In genomic region chrX:130082244-130083106, GRCh38 we compare ENCODE assay signal across 9 cellular contexts. TPM values are rescaled to one million over a fixed set of nuclear protein-coding genes. Genes with fewer than 3 reads are reported as not detected.
DNase-seq lines count a peak whose midpoint lies in the region; ATAC-seq, FAIRE-seq and TF ChIP-seq lines count a peak whose summit lies in the region.
"Had no signal": no experiment of that assay in that cellular context is flagged by ENCODE, and none has a peak within 500 bp of the region (broad histone marks: within the 10 kb centered on the region; RNA-seq: fewer than 3 reads in every experiment).

No MANE protein-coding gene starts in this region.

- TF ChIP-seq CTCF in kidney (IDR thresholded peaks at IDR 0.05; ENCODE audit: borderline replicate concordance, extremely low read depth, insufficient read depth) = no peak

- no peak overlapping the region for H3K4me3 ChIP-seq in kidney (ENCODE audit: low read length in 2 of 2)

- no peaks in the 10 kb centered on the region for H3K27me3 Mint-ChIP-seq in activated T-cell treated with anti-CD3 and anti-CD28 coated beads, Interleukin-2, amount 50 U/mL, for 4 hours (ENCODE audit: low read depth)

- peaks cover 0 to 10% of the 10 kb centered on the region in 2 donors for H3K4me1 ChIP-seq in kidney (ENCODE audit: control insufficient read depth in 1 of 2, insufficient read depth in 1 of 2, low read depth in 1 of 2, low read length in 2 of 2)

- H3K4me3 Mint-ChIP-seq in activated T-cell treated with anti-CD3 and anti-CD28 coated beads, Interleukin-2, amount 50 U/mL, for 4 hours = peak overlapping the region; percentile 71

- intact Hi-C loops in kidney (cut with DNase I) = no loop called here

- H3K36me3 ChIP-seq in kidney (ENCODE audit: control insufficient read depth in 1 of 2, insufficient read depth in 2 of 2, low read length in 2 of 2) = no peaks in the 10 kb centered on the region

- H3K9ac ChIP-seq in kidney (ENCODE audit: low read length in 2 of 2) = no peak overlapping the region

- H3K4me1 Mint-ChIP-seq in activated T-cell treated with anti-CD3 and anti-CD28 coated beads, Interleukin-2, amount 50 U/mL, for 4 hours (ENCODE audit: low read depth) = peaks cover 68% of the 10 kb centered on the region

- peak overlapping the region in 1 of 2 donors; percentile 48 for H3K27ac ChIP-seq in kidney (ENCODE audit: low read depth in 2 of 2, low read length in 2 of 2)

- H3K36me3 Mint-ChIP-seq in activated T-cell treated with anti-CD3 and anti-CD28 coated beads, Interleukin-2, amount 50 U/mL, for 4 hours (ENCODE audit: insufficient read depth) = no peaks in the 10 kb centered on the region

- peak; percentile 52 for ATAC-seq in GM21737 (IDR thresholded peaks at IDR 0.05; ENCODE audit: unreplicated experiment)
- ATAC-seq in activated T-cell treated with anti-CD3 and anti-CD28 coated beads, Interleukin-2, amount 50 U/mL, for 4 hours = peak; percentile 76 to 79

- H3K9me3 ChIP-seq in kidney (ENCODE audit: control insufficient read depth in 1 of 2, low read length in 2 of 2) = no peaks in the 10 kb centered on the region

- DNase-seq in GM03348 (ENCODE audit: low spot score) (peak; percentile 31), NAMALWA (ENCODE audit: low spot score) (peak; percentile 79), kidney (peak; percentile 87), urothelium cell line (ENCODE audit: low spot score) (no peak), NCI-H2196 (lab: John Stamatoyannopoulos, UW; ENCODE audit: unreplicated experiment) (no peak)
- DNase-seq in activated T-cell treated with anti-CD3 and anti-CD28 coated beads, Interleukin-2, amount 50 U/mL, for 4 hours = peak; percentile 65
- peak; percentile 33 to 46 for DNase-seq in stimulated activated CD8-positive, alpha-beta memory T cell treated with anti-CD3 and anti-CD28 coated beads, Interleukin-2, amount 100 ng/mL, for 1 hour (ENCODE audit: low read depth in 2 of 2)

- FAIRE-seq in kidney (lab: Jason Lieb, UNC) (no peak), urothelium cell line (lab: Jason Lieb, UNC) (no peak)
- FAIRE-seq: islet of Langerhans had no signal

- no peaks in the 10 kb centered on the region for H3K9me3 Mint-ChIP-seq in activated T-cell treated with anti-CD3 and anti-CD28 coated beads, Interleukin-2, amount 50 U/mL, for 4 hours

RNA-seq across cellular contexts. Expression of gene ELF4, which starts 27.8 kb away (rescaled TPM):
- 10 to 100 TPM; 22.7 to 26.5 (median 23.0) TPM for total RNA-seq in activated T-cell treated with anti-CD3 and anti-CD28 coated beads, Interleukin-2, amount 50 U/mL, for 4 hours
- 18.0 TPM for total RNA-seq in kidney
- polyA plus RNA-seq in kidney (ENCODE audit: insufficient read depth, low read depth, low replicate concordance) = 2.6 TPM

Comparison
In these comparisons a context has a peak if more than half of its experiments do, and no peak if none do; other contexts are left out.
1. DNase-seq: peak in GM03348 (single experiment), NAMALWA (single experiment), activated T-cell treated with anti-CD3 and anti-CD28 coated beads, Interleukin-2, amount 50 U/mL, for 4 hours (single experiment), kidney (single experiment) and stimulated activated CD8-positive, alpha-beta memory T cell treated with anti-CD3 and anti-CD28 coated beads, Interleukin-2, amount 100 ng/mL, for 1 hour (2 of 2); none in urothelium cell line (single experiment) and NCI-H2196 (single experiment).